9 cellular contexts compared by ENCODE assay signal in genomic region chr7:39013049-39013939, GRCh38. TPM values are rescaled to one million over a fixed set of nuclear protein-coding genes. Genes with fewer than 3 reads are reported as not detected.
DNase-seq lines count a peak whose midpoint lies in the region; ATAC-seq and TF ChIP-seq lines count a peak whose summit lies in the region.
"Not testable (repeated sequence)": the region's sequence is repeated elsewhere in the genome, so short reads cannot be mapped to it uniquely, and the experiment has no call there.
"Had no signal": no experiment of that assay in that cellular context is flagged by ENCODE, and none has a peak within 500 bp of the region (broad histone marks: within the 10 kb centered on the region; RNA-seq: fewer than 3 reads in every experiment).

No MANE protein-coding gene starts in this region.

- DNase-seq in Daoy (ENCODE audit: low read depth) (peak; percentile 30), NCI-H748 treated with DMSO at 0.1 percent for 48 hours (lab: John Stamatoyannopoulos, UW) (peak; percentile 85)
- not testable (repeated sequence) for DNase-seq in WTC11 (ENCODE audit: low spot score); endothelial cell (ENCODE audit: low spot score); neural progenitor cell (ENCODE audit: low spot score)

- not testable (repeated sequence) for H3K4me1 ChIP-seq in HUES64 (ENCODE audit: insufficient read depth, low read length); iPS-18a (ENCODE audit: control insufficient read depth, low read depth, low read length); neural progenitor cell

- peaks cover 27% of the 10 kb centered on the region for H3K4me1 Mint-ChIP-seq in WTC11
- not testable (repeated sequence) for H3K4me1 Mint-ChIP-seq in endothelial cell (ENCODE audit: unreplicated experiment); neural progenitor cell

- not testable (repeated sequence) for TF ChIP-seq CTCF in WTC11 (IDR thresholded peaks at IDR 0.05); endothelial cell (IDR thresholded peaks at IDR 0.05; ENCODE audit: unreplicated experiment); neural progenitor cell (IDR thresholded peaks at IDR 0.05)

- H3K27ac Mint-ChIP-seq in WTC11 (peak overlapping the region; percentile 89), endothelial cell (ENCODE audit: unreplicated experiment) (peak overlapping the region; percentile 74), neural progenitor cell (peak overlapping the region; percentile 74)

- peak overlapping the region; percentile 14 for H2AFZ ChIP-seq in neural progenitor cell (replicated peaks)

- H3K9me3 Mint-ChIP-seq in WTC11; endothelial cell (ENCODE audit: unreplicated experiment); neural progenitor cell: not testable (repeated sequence)

- 50% methylated on average over 28 of the region's 34 CpGs for WGBS in HUES64

- H3K27me3 ChIP-seq in HUES64 (ENCODE audit: insufficient read depth, low read length); iPS-18a (ENCODE audit: control insufficient read depth, insufficient read depth, low read length); neural progenitor cell: not testable (repeated sequence)

- peaks cover 12% of the 10 kb centered on the region for H3F3A ChIP-seq in neural progenitor cell (ENCODE audit: low read depth)

- not testable (repeated sequence) for H3K79me2 ChIP-seq in neural progenitor cell (ENCODE audit: low read depth)

- H3K9ac ChIP-seq in HUES64 (ENCODE audit: low read depth, low read length), result peak overlapping the region; percentile 60
- peak overlapping the region; percentile 54 for H3K9ac ChIP-seq in iPS-18a (ENCODE audit: low read length)
- H3K9ac ChIP-seq in neural progenitor cell, result not testable (repeated sequence)

- H3K9me3 ChIP-seq in HUES64 (ENCODE audit: insufficient read depth, low read depth, low read length); iPS-18a (ENCODE audit: control insufficient read depth, low read depth, low read length); neural progenitor cell (ENCODE audit: low read depth): not testable (repeated sequence)

- ATAC-seq in WTC11, result not testable (repeated sequence)

- H3K4me3 ChIP-seq in HUES64 (ENCODE audit: low read length) (peak overlapping the region; percentile 60), iPS-18a (ENCODE audit: low read length) (peak overlapping the region; percentile 66), neural progenitor cell (peak overlapping the region; percentile 37)

- H3K27ac ChIP-seq in HUES64 (ENCODE audit: low read depth, low read length); iPS-18a (ENCODE audit: low read length); neural progenitor cell: not testable (repeated sequence)

- H3K4me3 Mint-ChIP-seq in WTC11, result peak overlapping the region; percentile 80
- H3K4me3 Mint-ChIP-seq in endothelial cell (ENCODE audit: unreplicated experiment), result peak overlapping the region; percentile 51
- not testable (repeated sequence) for H3K4me3 Mint-ChIP-seq in neural progenitor cell

- not testable (repeated sequence) for H3K36me3 Mint-ChIP-seq in WTC11; endothelial cell (ENCODE audit: low read depth, unreplicated experiment); neural progenitor cell

- not testable (repeated sequence) for H4K20me1 ChIP-seq in neural progenitor cell (ENCODE audit: low read depth)

- H3K4me2 ChIP-seq in neural progenitor cell, result peak overlapping the region; percentile 59

- H3K36me3 ChIP-seq in HUES64 (ENCODE audit: insufficient read depth, low read length); iPS-18a (ENCODE audit: control insufficient read depth, low read depth, low read length); neural progenitor cell: not testable (repeated sequence)

- H3K27me3 Mint-ChIP-seq in WTC11 (ENCODE audit: low read depth); endothelial cell (ENCODE audit: unreplicated experiment); neural progenitor cell (ENCODE audit: insufficient read depth, low read depth): not testable (repeated sequence)

- POLR2A ChIA-PET in WTC11 (lab: Charles Lee), result not testable (repeated sequence)

- CTCF ChIA-PET in WTC11 (lab: Charles Lee), result not testable (repeated sequence)

RNA-seq across cellular contexts. Expression of gene POU6F2, which starts 35.6 kb away (rescaled TPM):
- 0.42 and 1.4 TPM in 2 replicates for total RNA-seq in Daoy (2014; rRNA removed; shearing (Covaris generic))
- polyA plus RNA-seq in HUES64 (2013, experiment 1 of 2), result 1.4 TPM
- 2.3 TPM for polyA plus RNA-seq in HUES64 (2013, experiment 2 of 2)
- total RNA-seq in WTC11 (2021), result 2.9 to 3.3 TPM (median 2.9 TPM) in 3 replicates
- total RNA-seq in endothelial cell (ENCODE audit: unreplicated experiment), result 1.1 TPM
- 3.4 and 4.0 TPM in 2 replicates for total RNA-seq in neural progenitor cell (ENCODE audit: low replicate concordance)
- total RNA-seq: GM23248 had no signal
- polyA plus RNA-seq: CD14-positive monocyte, GM23248 had no signal
